In the genomic region with DNA sequence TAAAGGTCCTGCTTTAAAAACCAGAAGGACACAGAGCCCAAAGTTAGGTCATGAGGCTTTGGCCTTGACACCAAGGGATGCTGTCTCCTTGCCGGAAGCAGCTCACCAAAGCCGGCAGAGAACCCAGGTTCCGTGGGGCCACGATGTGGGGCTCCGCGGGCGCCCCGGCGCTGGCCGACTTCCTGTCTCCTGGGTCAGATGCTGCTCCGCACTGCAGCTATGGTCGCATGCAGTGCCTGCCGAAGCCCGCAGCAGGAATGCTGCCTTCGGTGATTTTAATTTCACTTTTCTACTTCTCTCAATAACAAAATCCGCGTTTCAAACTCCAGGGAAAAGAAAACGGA, we compare ENCODE assay signal across 8 cellular contexts. TPM values are rescaled to one million over a fixed set of nuclear protein-coding genes. Genes with fewer than 3 reads are reported as not detected.
A peak's percentile ranks its signal among the peaks of the same experiment; 100 is the strongest.
DNase-seq lines count a peak whose midpoint lies in the region; ATAC-seq and TF ChIP-seq lines count a peak whose summit lies in the region.

No MANE protein-coding gene starts in this region.

- peak overlapping the region; percentile 96 for H3K27ac Mint-ChIP-seq in activated T-helper 1 cell treated with anti-CD3 and anti-CD28 coated beads, Interleukin-12 subunit alpha, Interleukin-12 subunit beta, Interleukin-2, Interleukin-4 antibody, amounts not matched to agents 30 ng/mL and 10 ng/mL and 1 ng/mL, durations not matched to agents 14 hours and 24 hours and 36 hours

- H3K27ac ChIP-seq in foreskin keratinocyte = no peak overlapping the region

- H3K4me3 ChIP-seq in AG10803 (ENCODE audit: low read length) (peak overlapping the region; percentile 95), retinal pigment epithelial cell (ENCODE audit: low read length) (peak overlapping the region; percentile 87)

- H3K9me3 Mint-ChIP-seq in activated T-helper 1 cell treated with anti-CD3 and anti-CD28 coated beads, Interleukin-12 subunit alpha, Interleukin-12 subunit beta, Interleukin-2, Interleukin-4 antibody, amounts not matched to agents 30 ng/mL and 10 ng/mL and 1 ng/mL, durations not matched to agents 14 hours and 24 hours and 36 hours = no peaks in the 10 kb centered on the region

- H3K4me1 ChIP-seq in foreskin keratinocyte = peaks cover 4% of the 10 kb centered on the region

- H3K4me1 Mint-ChIP-seq in activated T-helper 1 cell treated with anti-CD3 and anti-CD28 coated beads, Interleukin-12 subunit alpha, Interleukin-12 subunit beta, Interleukin-2, Interleukin-4 antibody, amounts not matched to agents 30 ng/mL and 10 ng/mL and 1 ng/mL, durations not matched to agents 14 hours and 24 hours and 36 hours (ENCODE audit: low read depth) = peaks cover 35% of the 10 kb centered on the region

- no peaks in the 10 kb centered on the region for H3K27me3 Mint-ChIP-seq in activated T-helper 1 cell treated with anti-CD3 and anti-CD28 coated beads, Interleukin-12 subunit alpha, Interleukin-12 subunit beta, Interleukin-2, Interleukin-4 antibody, amounts not matched to agents 30 ng/mL and 10 ng/mL and 1 ng/mL, durations not matched to agents 14 hours and 24 hours and 36 hours (ENCODE audit: insufficient read depth)

- DNase-seq in AG10803 (ENCODE audit: low read depth) (no peak), GM20000 (ENCODE audit: low spot score) (peak; percentile 82), NOMO-1 treated with dmso at 0.1 percent for 144 hours (lab: John Stamatoyannopoulos, UW; ENCODE audit: unreplicated experiment) (peak; percentile 7), foreskin keratinocyte (no peak), retinal pigment epithelial cell (ENCODE audit: low read depth) (no peak), NCI-H510A treated with DMSO at 0.1 percent for 48 hours (lab: John Stamatoyannopoulos, UW) (no peak)
- peak; percentile 72 for DNase-seq in activated T-helper 1 cell treated with anti-CD3 and anti-CD28 coated beads, Interleukin-12 subunit alpha, Interleukin-12 subunit beta, Interleukin-2, Interleukin-4 antibody, amounts not matched to agents 30 ng/mL and 10 ng/mL and 1 ng/mL, durations not matched to agents 14 hours and 24 hours and 36 hours (ENCODE audit: low spot score)

- ATAC-seq in foreskin keratinocyte = peak; percentile 36
- no peak for ATAC-seq in GM21515 (IDR thresholded peaks at IDR 0.05; ENCODE audit: unreplicated experiment)

- H3K4me3 Mint-ChIP-seq in activated T-helper 1 cell treated with anti-CD3 and anti-CD28 coated beads, Interleukin-12 subunit alpha, Interleukin-12 subunit beta, Interleukin-2, Interleukin-4 antibody, amounts not matched to agents 30 ng/mL and 10 ng/mL and 1 ng/mL, durations not matched to agents 14 hours and 24 hours and 36 hours = peak overlapping the region; percentile 97

- no peak for TF ChIP-seq CTCF in AG10803 (conservative IDR thresholded peaks at IDR 0.05; ENCODE audit: low read length)
- no peak for TF ChIP-seq CTCF in GM20000 (IDR thresholded peaks at IDR 0.05; ENCODE audit: extremely low read depth, missing control alignments)
- TF ChIP-seq CTCF in foreskin keratinocyte (conservative IDR thresholded peaks at IDR 0.05) = no peak
- TF ChIP-seq CTCF in retinal pigment epithelial cell (conservative IDR thresholded peaks at IDR 0.05; ENCODE audit: low read depth, low read length) = no peak

- H3K27me3 ChIP-seq in foreskin keratinocyte = no peaks in the 10 kb centered on the region

- H3K36me3 Mint-ChIP-seq in activated T-helper 1 cell treated with anti-CD3 and anti-CD28 coated beads, Interleukin-12 subunit alpha, Interleukin-12 subunit beta, Interleukin-2, Interleukin-4 antibody, amounts not matched to agents 30 ng/mL and 10 ng/mL and 1 ng/mL, durations not matched to agents 14 hours and 24 hours and 36 hours (ENCODE audit: low read depth) = peaks cover 12% of the 10 kb centered on the region

- intact Hi-C loops in activated T-helper 1 cell treated with anti-CD3 and anti-CD28 coated beads, Interleukin-12 subunit alpha, Interleukin-12 subunit beta, Interleukin-2, Interleukin-4 antibody, amounts not matched to agents 30 ng/mL and 10 ng/mL and 1 ng/mL, durations not matched to agents 14 hours and 24 hours and 36 hours (cut with micrococcal nuclease) = loop anchor here (1.0 to 5.0 kb wide), 8 partner anchors 11 to 332 kb away; a partner anchor contains a TSS

RNA-seq across cellular contexts. Expression of a gene that starts 0.5 kb away (rescaled TPM):
- total RNA-seq in activated T-helper 1 cell treated with anti-CD3 and anti-CD28 coated beads, Interleukin-12 subunit alpha, Interleukin-12 subunit beta, Interleukin-2, Interleukin-4 antibody, amounts not matched to agents 30 ng/mL and 10 ng/mL and 1 ng/mL, durations not matched to agents 14 hours and 24 hours and 36 hours = 104 and 114 TPM in 2 replicates
- 84.2 and 95.6 TPM in 2 replicates for total RNA-seq in foreskin keratinocyte
- polyA plus RNA-seq in foreskin keratinocyte = 183 and 187 TPM in 2 replicates

RNA-seq across cellular contexts. Expression of a gene that starts 11.4 kb away (rescaled TPM):
- total RNA-seq in activated T-helper 1 cell treated with anti-CD3 and anti-CD28 coated beads, Interleukin-12 subunit alpha, Interleukin-12 subunit beta, Interleukin-2, Interleukin-4 antibody, amounts not matched to agents 30 ng/mL and 10 ng/mL and 1 ng/mL, durations not matched to agents 14 hours and 24 hours and 36 hours = 289 and 291 TPM in 2 replicates
- 648 and 658 TPM in 2 replicates for total RNA-seq in foreskin keratinocyte
- 995 and 998 TPM in 2 replicates for polyA plus RNA-seq in foreskin keratinocyte

RNA-seq across cellular contexts. Expression of a gene that starts 47.0 kb away (rescaled TPM):
- total RNA-seq in activated T-helper 1 cell treated with anti-CD3 and anti-CD28 coated beads, Interleukin-12 subunit alpha, Interleukin-12 subunit beta, Interleukin-2, Interleukin-4 antibody, amounts not matched to agents 30 ng/mL and 10 ng/mL and 1 ng/mL, durations not matched to agents 14 hours and 24 hours and 36 hours = 25.3 and 31.6 TPM in 2 replicates
- total RNA-seq in foreskin keratinocyte = 16.2 and 20.1 TPM in 2 replicates
- 8.1 and 10.0 TPM in 2 replicates for polyA plus RNA-seq in foreskin keratinocyte

RNA-seq across cellular contexts. Expression of a gene that starts 49.9 kb away (rescaled TPM):
- total RNA-seq in activated T-helper 1 cell treated with anti-CD3 and anti-CD28 coated beads, Interleukin-12 subunit alpha, Interleukin-12 subunit beta, Interleukin-2, Interleukin-4 antibody, amounts not matched to agents 30 ng/mL and 10 ng/mL and 1 ng/mL, durations not matched to agents 14 hours and 24 hours and 36 hours = not detected in 2 replicates
- total RNA-seq in foreskin keratinocyte = not detected in 2 replicates
- not detected in 2 replicates for polyA plus RNA-seq in foreskin keratinocyte

Comparison
In these comparisons a context has a peak if more than half of its experiments do, and no peak if none do; other contexts are left out.
1. DNase-seq: peak in GM20000 (single experiment), NOMO-1 treated with dmso at 0.1 percent for 144 hours (single experiment) and activated T-helper 1 cell treated with anti-CD3 and anti-CD28 coated beads, Interleukin-12 subunit alpha, Interleukin-12 subunit beta, Interleukin-2, Interleukin-4 antibody, amounts not matched to agents 30 ng/mL and 10 ng/mL and 1 ng/mL, durations not matched to agents 14 hours and 24 hours and 36 hours (single experiment); none in AG10803 (single experiment), foreskin keratinocyte (0 of 2), retinal pigment epithelial cell (single experiment) and NCI-H510A treated with DMSO at 0.1 percent for 48 hours (single experiment).